In genomic region chr12:131608740-131609665, GRCh38 we compare ENCODE assay signal across 1 cellular context.
TF ChIP-seq lines count a peak whose summit lies in the region.

No MANE protein-coding gene starts in this region.

TF ChIP-seq in HCT116, 20 proteins besides CTCF, POLR2A, EP300 and RAD21 (continued from another document):
- TF ChIP-seq ATF3 (IDR thresholded peaks at IDR 0.05) (no peak), REST (IDR thresholded peaks at IDR 0.05; ENCODE audit: low read depth) (no peak), SIN3A (IDR thresholded peaks at IDR 0.05; ENCODE audit: low read depth) (no peak)
